Comparison of ENCODE assay signal across 19 cellular contexts in genomic region chr19:30391554-30392551, GRCh38. TPM values are rescaled to one million over a fixed set of nuclear protein-coding genes. Genes with fewer than 3 reads are reported as not detected.
DNase-seq lines count a peak whose midpoint lies in the region; ATAC-seq, FAIRE-seq and TF ChIP-seq lines count a peak whose summit lies in the region.
"Had no signal": no experiment of that assay in that cellular context is flagged by ENCODE, and none has a peak within 500 bp of the region (broad histone marks: within the 10 kb centered on the region; RNA-seq: fewer than 3 reads in every experiment).

No MANE protein-coding gene starts in this region.

- TF ChIP-seq POLR2A in thyroid gland (IDR thresholded peaks at IDR 0.05): no peak

- peak overlapping the region; percentile 3 for H3K4me2 ChIP-seq in astrocyte (ENCODE audit: low read length)

- WGBS in thyroid gland, 2 donors: 76% methylated on average over 19 of the region's 19 CpGs

- H3K9me3 Mint-ChIP-seq in astrocyte (ENCODE audit: unreplicated experiment) (no peaks in the 10 kb centered on the region), endothelial cell (ENCODE audit: unreplicated experiment) (no peaks in the 10 kb centered on the region)
- H3K9me3 Mint-ChIP-seq: activated B cell treated with CpG ODN at 0.5 μM for 24 hours; activated naive CD8-positive, alpha-beta T cell treated with anti-CD3 and anti-CD28 coated beads, Interleukin-2, amount 10 ng/mL, durations not matched to agents 7 days and 5 days; natural killer cell had no signal

- no peak overlapping the region for H2AFZ ChIP-seq in astrocyte (ENCODE audit: low read depth, low read length)

- H3K4me1 Mint-ChIP-seq in astrocyte (ENCODE audit: low read depth, unreplicated experiment): peaks cover 23% of the 10 kb centered on the region
- peaks cover 9% of the 10 kb centered on the region for H3K4me1 Mint-ChIP-seq in endothelial cell (ENCODE audit: unreplicated experiment)
- H3K4me1 Mint-ChIP-seq: activated B cell treated with CpG ODN at 0.5 μM for 24 hours; activated naive CD8-positive, alpha-beta T cell treated with anti-CD3 and anti-CD28 coated beads, Interleukin-2, amount 10 ng/mL, durations not matched to agents 7 days and 5 days; natural killer cell; T-cell had no signal

- no peak overlapping the region for H3K27ac ChIP-seq in HUES6 (ENCODE audit: low read depth, low read length)
- H3K27ac ChIP-seq in astrocyte (ENCODE audit: low read depth, low read length): no peak overlapping the region
- H3K27ac ChIP-seq in thyroid gland: no peak overlapping the region
- H3K27ac ChIP-seq: C4-2B had no signal

- H3K9me3 ChIP-seq in HUES6 (ENCODE audit: control insufficient read depth, insufficient read depth, low read depth, low read length) (no peaks in the 10 kb centered on the region), astrocyte (ENCODE audit: insufficient read depth, low read depth, low read length) (peaks cover 6% of the 10 kb centered on the region), thyroid gland (no peaks in the 10 kb centered on the region)

- H3K27ac Mint-ChIP-seq in astrocyte (ENCODE audit: unreplicated experiment): no peak overlapping the region
- no peak overlapping the region for H3K27ac Mint-ChIP-seq in endothelial cell (ENCODE audit: unreplicated experiment)
- H3K27ac Mint-ChIP-seq: activated B cell treated with CpG ODN at 0.5 μM for 24 hours; activated naive CD8-positive, alpha-beta T cell treated with anti-CD3 and anti-CD28 coated beads, Interleukin-2, amount 10 ng/mL, durations not matched to agents 7 days and 5 days; natural killer cell; T-cell had no signal

- H3K79me2 ChIP-seq in astrocyte (ENCODE audit: insufficient read depth, low read length): no peaks in the 10 kb centered on the region

- intact Hi-C loops in thyroid gland (cut with DNase I): no loop called here

- DNase-seq in COLO829 (ENCODE audit: low spot score) (peak; percentile 94), astrocyte (ENCODE audit: low read depth) (peak; percentile 10), myocyte (ENCODE audit: low read depth) (peak; percentile 56), NCI-H2081 treated with DMSO at 0.1 percent for 48 hours (lab: John Stamatoyannopoulos, UW) (no peak), endothelial cell (ENCODE audit: low spot score) (no peak), thyroid gland (no peak)
- DNase-seq: activated B cell treated with CpG ODN at 0.5 μM for 24 hours; activated CD8-positive, alpha-beta memory T cell treated with anti-CD3 and anti-CD28 coated beads, Interleukin-2, amount 50 U/mL, for 48 hours; activated naive CD8-positive, alpha-beta T cell treated with anti-CD3 and anti-CD28 coated beads, Interleukin-2, amount 10 ng/mL, durations not matched to agents 7 days and 5 days; left ventricle myocardium superior; natural killer cell; NCI-H446 treated with DMSO at 0.1 percent for 48 hours; PC-3; right cardiac atrium; T-cell had no signal

- H3K4me3 ChIP-seq in HUES6 (ENCODE audit: low read depth, low read length): peak overlapping the region; percentile 33
- H3K4me3 ChIP-seq in astrocyte (ENCODE audit: insufficient read depth, low read depth, low read length): no peak overlapping the region
- no peak overlapping the region for H3K4me3 ChIP-seq in thyroid gland (replicated peaks in 1 of 3)

- no peaks in the 10 kb centered on the region for H3K36me3 ChIP-seq in HUES6 (ENCODE audit: control insufficient read depth, insufficient read depth, low read length)
- H3K36me3 ChIP-seq in astrocyte (ENCODE audit: insufficient read depth, low read length): no peaks in the 10 kb centered on the region
- no peaks in the 10 kb centered on the region for H3K36me3 ChIP-seq in thyroid gland

- H3K27me3 ChIP-seq in HUES6 (ENCODE audit: control insufficient read depth, insufficient read depth, low read length) (peaks cover 34% of the 10 kb centered on the region), astrocyte (ENCODE audit: insufficient read depth, low read length) (no peaks in the 10 kb centered on the region), thyroid gland (no peaks in the 10 kb centered on the region)

- no peaks in the 10 kb centered on the region for H4K20me1 ChIP-seq in astrocyte (ENCODE audit: insufficient read depth, low read length)

- no peaks in the 10 kb centered on the region for H3K36me3 Mint-ChIP-seq in astrocyte (ENCODE audit: low read depth, unreplicated experiment)
- H3K36me3 Mint-ChIP-seq in endothelial cell (ENCODE audit: low read depth, unreplicated experiment): no peaks in the 10 kb centered on the region
- H3K36me3 Mint-ChIP-seq: activated naive CD8-positive, alpha-beta T cell treated with anti-CD3 and anti-CD28 coated beads, Interleukin-2, amount 10 ng/mL, durations not matched to agents 7 days and 5 days; natural killer cell; T-cell had no signal

- TF ChIP-seq CTCF in astrocyte (IDR thresholded peaks at IDR 0.05; ENCODE audit: insufficient read depth, low read depth, low read length) (no peak), endothelial cell (IDR thresholded peaks at IDR 0.05; ENCODE audit: unreplicated experiment) (no peak), thyroid gland (IDR thresholded peaks at IDR 0.05) (no peak)

- H3K9ac ChIP-seq in HUES6 (ENCODE audit: low read length) (no peak overlapping the region), astrocyte (ENCODE audit: low read length) (no peak overlapping the region)

- no peak for FAIRE-seq in astrocyte (lab: Jason Lieb, UNC)

- ATAC-seq in GM18520 (IDR thresholded peaks at IDR 0.05; ENCODE audit: unreplicated experiment): no peak
- ATAC-seq: left ventricle myocardium superior, natural killer cell, PC-3, right cardiac atrium, T-cell had no signal

- H3K4me1 ChIP-seq in HUES6 (ENCODE audit: control insufficient read depth, insufficient read depth, low read length): peaks cover 22% of the 10 kb centered on the region
- H3K4me1 ChIP-seq in astrocyte (ENCODE audit: insufficient read depth, low read length): no peaks in the 10 kb centered on the region
- no peaks in the 10 kb centered on the region for H3K4me1 ChIP-seq in thyroid gland

- H3K4me3 Mint-ChIP-seq in astrocyte (ENCODE audit: unreplicated experiment): no peak overlapping the region
- H3K4me3 Mint-ChIP-seq in endothelial cell (ENCODE audit: unreplicated experiment): no peak overlapping the region
- H3K4me3 Mint-ChIP-seq: activated B cell treated with CpG ODN at 0.5 μM for 24 hours; activated naive CD8-positive, alpha-beta T cell treated with anti-CD3 and anti-CD28 coated beads, Interleukin-2, amount 10 ng/mL, durations not matched to agents 7 days and 5 days; natural killer cell; T-cell had no signal

- H3K27me3 Mint-ChIP-seq in astrocyte (ENCODE audit: low read depth, unreplicated experiment) (peaks cover 67% of the 10 kb centered on the region), endothelial cell (ENCODE audit: unreplicated experiment) (peaks cover 2% of the 10 kb centered on the region)
- H3K27me3 Mint-ChIP-seq: activated B cell treated with CpG ODN at 0.5 μM for 24 hours; activated naive CD8-positive, alpha-beta T cell treated with anti-CD3 and anti-CD28 coated beads, Interleukin-2, amount 10 ng/mL, durations not matched to agents 7 days and 5 days had no signal

RNA-seq across cellular contexts. Expression of gene ZNF536, which starts 19.7 kb away (rescaled TPM):
- 0.22 and 0.43 TPM in 2 replicates for total RNA-seq in astrocyte
- total RNA-seq in myocyte: not detected in 2 replicates
- polyA plus RNA-seq in myocyte (2012): 0.09 TPM
- total RNA-seq in endothelial cell (ENCODE audit: unreplicated experiment): 0.33 TPM
- total RNA-seq in thyroid gland: 10 to 100 TPM in 1 of 4 donors, 1 to 10 TPM in 3; 1.1 to 10.8 (median 5.3) TPM
- total RNA-seq: activated B cell treated with CpG ODN at 0.5 μM for 24 hours; activated naive CD8-positive, alpha-beta T cell treated with anti-CD3 and anti-CD28 coated beads, Interleukin-2, amount 10 ng/mL, durations not matched to agents 7 days and 5 days; epithelial cell of proximal tubule; natural killer cell; PC-3 had no signal

Comparison
In these comparisons a context has a peak if more than half of its experiments do, and no peak if none do; other contexts are left out.
1. DNase-seq: peak in COLO829 (single experiment), astrocyte (single experiment) and myocyte (single experiment); none in NCI-H2081 treated with DMSO at 0.1 percent for 48 hours (single experiment), endothelial cell (single experiment) and thyroid gland (0 of 2).